ENCODE assay signal across 40 cellular contexts in genomic region chr9:27560457-27560856, GRCh38. TPM values are rescaled to one million over a fixed set of nuclear protein-coding genes. Genes with fewer than 3 reads are reported as not detected.
"Had no signal": no experiment of that assay in that cellular context is flagged by ENCODE, and none has a peak within 500 bp of the region (broad histone marks: within the 10 kb centered on the region; RNA-seq: fewer than 3 reads in every experiment).

No MANE protein-coding gene starts in this region.

- FAIRE-seq: endometrium, endothelial cell of umbilical vein had no signal

- H3K27me3 ChIP-seq: adrenal gland, ascending aorta, breast epithelium, cardiac muscle cell, colonic mucosa, esophagus squamous epithelium, gastroesophageal sphincter had no signal

- H3K4me1 ChIP-seq: adrenal gland, ascending aorta, breast epithelium, colonic mucosa, gastroesophageal sphincter had no signal

- DNase-seq: activated B cell treated with CpG ODN at 0.5 μM for 24 hours; activated CD4-positive, alpha-beta memory T cell treated with anti-CD3 and anti-CD28 coated beads for 36 hours; activated CD4-positive, alpha-beta T cell treated with anti-CD3 and anti-CD28 coated beads, Interleukin-2, amount 10 ng/mL, durations not matched to agents 24 days and 14 days; activated CD8-positive, alpha-beta memory T cell treated with anti-CD3 and anti-CD28 coated beads, Interleukin-2, amount 10 ng/mL, durations not matched to agents 7 days and 5 days; activated CD8-positive, alpha-beta memory T cell treated with anti-CD3 and anti-CD28 coated beads, Interleukin-2, amount 50 U/mL, for 4 hours; activated CD8-positive, alpha-beta T cell treated with anti-CD3 and anti-CD28 coated beads, Interleukin-2, amount 10 ng/mL, durations not matched to agents 7 days and 5 days; activated effector memory CD4-positive, alpha-beta T cell treated with anti-CD3 and anti-CD28 coated beads, Interleukin-2, amount 50 U/mL, for 16 hours; activated naive CD4-positive, alpha-beta T cell treated with anti-CD3 and anti-CD28 coated beads for 36 hours; activated naive CD8-positive, alpha-beta T cell treated with anti-CD3 and anti-CD28 coated beads for 36 hours; activated naive CD8-positive, alpha-beta T cell treated with anti-CD3 and anti-CD28 coated beads, Interleukin-2, amount 50 U/mL, for 24 hours; activated T-cell treated with anti-CD3 and anti-CD28 coated beads, Interleukin-2, amount 50 U/mL, for 1 hour; activated T-cell treated with anti-CD3 and anti-CD28 coated beads, Interleukin-2, amount 50 U/mL, for 48 hours; adrenal gland; amygdala; central memory CD4-positive, alpha-beta T cell; cerebellar nuclear complex; colonic mucosa; effector CD8-positive, alpha-beta T cell; esophagus squamous epithelium; foreskin melanocyte; head of caudate nucleus; T-helper 1 cell; T-helper 17 cell; T1000; WERI-Rb-1 had no signal

- H3K4me3 ChIP-seq: adrenal gland, ascending aorta, breast epithelium, cardiac muscle cell, colonic mucosa, esophagus squamous epithelium, gastroesophageal sphincter had no signal

- ATAC-seq: activated CD4-positive, CD25-positive, alpha-beta regulatory T cell treated with anti-CD3 and anti-CD28 coated beads, Interleukin-2, amount 50 U/mL, for 24 hours; activated CD8-positive, alpha-beta memory T cell treated with anti-CD3 and anti-CD28 coated beads, Interleukin-2, amount 10 ng/mL, durations not matched to agents 7 days and 5 days; activated CD8-positive, alpha-beta T cell treated with anti-CD3 and anti-CD28 coated beads, Interleukin-2, amount 10 ng/mL, durations not matched to agents 7 days and 5 days; activated naive CD8-positive, alpha-beta T cell treated with anti-CD3 and anti-CD28 coated beads, Interleukin-2, amount 50 U/mL, for 24 hours; gastroesophageal sphincter; T-helper 17 cell had no signal

- H3K27ac ChIP-seq: adrenal gland, ascending aorta, cardiac muscle cell, colonic mucosa, epithelial cell of prostate, gastroesophageal sphincter, WERI-Rb-1 had no signal

- H3K36me3 ChIP-seq: breast epithelium, colonic mucosa had no signal

- H3K9me3 ChIP-seq: adrenal gland, ascending aorta, breast epithelium, colonic mucosa, esophagus squamous epithelium, gastroesophageal sphincter had no signal

RNA-seq across cellular contexts. Expression of gene MOB3B, which starts 30.8 kb away (rescaled TPM):
- total RNA-seq: endothelial cell of umbilical vein had no signal

RNA-seq across cellular contexts. Expression of gene IFNK, which starts 36.4 kb away (rescaled TPM):
- total RNA-seq: activated B cell treated with CpG ODN at 0.5 μM for 24 hours; activated CD4-positive, alpha-beta memory T cell treated with anti-CD3 and anti-CD28 coated beads for 36 hours; activated CD4-positive, alpha-beta T cell treated with anti-CD3 and anti-CD28 coated beads, Interleukin-2, amount 10 ng/mL, durations not matched to agents 24 days and 14 days; activated CD8-positive, alpha-beta memory T cell treated with anti-CD3 and anti-CD28 coated beads for 36 hours; activated CD8-positive, alpha-beta memory T cell treated with anti-CD3 and anti-CD28 coated beads, Interleukin-2, amount 10 ng/mL, durations not matched to agents 7 days and 5 days; activated CD8-positive, alpha-beta T cell treated with anti-CD3 and anti-CD28 coated beads, Interleukin-2, amount 10 ng/mL, durations not matched to agents 7 days and 5 days; activated naive CD8-positive, alpha-beta T cell treated with anti-CD3 and anti-CD28 coated beads for 36 hours; activated T-helper 1 cell treated with anti-CD3 and anti-CD28 coated beads, Interleukin-12 subunit alpha, Interleukin-12 subunit beta, Interleukin-2, Interleukin-4 antibody, amounts not matched to agents 30 ng/mL and 10 ng/mL and 1 ng/mL, durations not matched to agents 14 hours and 24 hours and 36 hours; activated T-helper 2 cell treated with anti-CD3 and anti-CD28 coated beads, Interferon-gamma antibody, Interleukin-2, Interleukin-4, amounts not matched to agents 10 μg/mL and 5 μg/mL and 100 μg/mL, durations not matched to agents 14 hours and 24 hours and 36 hours; adrenal gland; ascending aorta; breast epithelium; cardiac muscle cell; colonic mucosa; dermis microvascular lymphatic vessel endothelial cell; endothelial cell of umbilical vein; esophagus squamous epithelium; fibroblast of lung; fibroblast of villous mesenchyme; gastroesophageal sphincter; T-helper 17 cell had no signal
- polyA plus RNA-seq: adrenal gland, cardiac muscle cell, endothelial cell of umbilical vein, esophagus, fibroblast of lung had no signal
